13 cellular contexts compared by ENCODE assay signal in genomic region chr7:431041-431440, GRCh38.
"Had no signal": no experiment of that assay in that cellular context is flagged by ENCODE, and none has a peak within 500 bp of the region (broad histone marks: within the 10 kb centered on the region; RNA-seq: fewer than 3 reads in every experiment).

No MANE protein-coding gene starts in this region.

- H3K27me3 ChIP-seq: upper lobe of left lung, uterus had no signal

- H3K9me3 Mint-ChIP-seq: central memory CD8-positive, alpha-beta T cell; immature natural killer cell; naive thymus-derived CD8-positive, alpha-beta T cell; stimulated activated effector memory CD8-positive, alpha-beta T cell treated with anti-CD3 and anti-CD28 coated beads, Interleukin-12 subunit alpha, Interleukin-12 subunit beta, amount 100 ng/mL, for 72 hours had no signal

- H3K4me1 ChIP-seq: uterus had no signal

- H3K27me3 Mint-ChIP-seq: central memory CD8-positive, alpha-beta T cell; naive thymus-derived CD8-positive, alpha-beta T cell had no signal

- H3K36me3 ChIP-seq: tibial artery, upper lobe of left lung, uterus had no signal

- H3K27ac ChIP-seq: tibial artery, upper lobe of left lung, uterus had no signal

- H3K4me3 ChIP-seq: smooth muscle cell, tibial artery, upper lobe of left lung, uterus had no signal

- H3K4me1 Mint-ChIP-seq: central memory CD8-positive, alpha-beta T cell; stimulated activated effector memory CD8-positive, alpha-beta T cell treated with anti-CD3 and anti-CD28 coated beads, Interleukin-12 subunit alpha, Interleukin-12 subunit beta, amount 100 ng/mL, for 72 hours had no signal

- H3K9me3 ChIP-seq: tibial artery, upper lobe of left lung, uterus had no signal

- H3K4me3 Mint-ChIP-seq: central memory CD8-positive, alpha-beta T cell; immature natural killer cell; naive thymus-derived CD8-positive, alpha-beta T cell; stimulated activated effector memory CD8-positive, alpha-beta T cell treated with anti-CD3 and anti-CD28 coated beads, Interleukin-12 subunit alpha, Interleukin-12 subunit beta, amount 100 ng/mL, for 72 hours had no signal

- H3K36me3 Mint-ChIP-seq: immature natural killer cell; naive thymus-derived CD8-positive, alpha-beta T cell; stimulated activated effector memory CD8-positive, alpha-beta T cell treated with anti-CD3 and anti-CD28 coated beads, Interleukin-12 subunit alpha, Interleukin-12 subunit beta, amount 100 ng/mL, for 72 hours had no signal

- DNase-seq: erythroblast; immature natural killer cell; left colon; stimulated activated CD4-positive, alpha-beta T cell treated with anti-CD3 and anti-CD28 coated beads, Interleukin-2, amount 100 ng/mL, for 48 hours; stimulated activated CD8-positive, alpha-beta memory T cell treated with anti-CD3 and anti-CD28 coated beads, Interleukin-4, amount 100 ng/mL, for 48 hours; stimulated activated naive CD8-positive, alpha-beta T cell treated with anti-CD3 and anti-CD28 coated beads, Interleukin-15, Interleukin-2, amounts not matched to agents 100 U/mL and 50 U/mL, for 24 hours; tibial artery; uterus had no signal

- H3K27ac Mint-ChIP-seq: immature natural killer cell had no signal

- H3K4me2 ChIP-seq: smooth muscle cell had no signal
